ENCODE assay signal across 1 cellular context in the genomic region with DNA sequence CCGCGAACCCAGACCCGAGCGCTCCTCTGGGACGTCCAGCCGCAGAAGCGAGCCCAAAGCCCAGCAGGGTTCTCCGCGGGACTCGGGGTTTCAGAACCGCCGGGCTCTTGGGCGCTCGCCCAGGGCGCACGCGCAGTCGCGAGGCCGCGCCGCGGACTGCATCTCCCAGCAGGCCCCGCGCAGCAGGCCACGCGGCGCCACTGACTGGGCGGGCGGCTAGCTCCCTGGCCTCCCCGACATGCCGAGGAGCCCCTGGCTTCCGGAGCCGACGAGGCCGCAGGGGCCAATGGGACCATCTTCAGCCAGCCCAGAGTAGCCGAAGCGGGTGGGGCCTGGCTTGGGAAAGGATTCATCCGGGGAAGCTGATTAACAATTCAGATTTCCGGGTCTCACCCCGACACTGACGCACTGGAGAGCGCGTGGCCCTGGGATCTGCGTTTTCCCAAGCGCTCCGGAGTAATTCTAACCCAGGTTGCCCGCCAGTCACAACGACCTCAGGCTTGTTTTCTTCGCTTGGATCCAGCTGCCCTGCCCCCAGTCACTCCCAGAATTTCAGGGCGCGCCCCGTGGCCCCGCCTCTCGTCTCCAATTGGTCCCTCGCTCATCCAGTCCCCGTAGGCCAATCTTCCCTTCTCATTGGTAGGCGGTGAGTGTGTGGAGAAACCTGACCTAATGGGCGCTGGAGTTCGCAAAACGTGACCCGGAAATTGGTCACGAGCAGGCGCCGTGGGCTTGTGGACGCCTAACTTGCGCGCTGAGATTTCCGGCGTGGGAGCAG.
TF ChIP-seq lines count a peak whose summit lies in the region.

A gene (plus strand): TSS at position 745 of the 778 bp plus-strand sequence. CDS start 328 bp downstream, outside the sequence.

TF ChIP-seq in HepG2, 621 proteins besides CTCF, POLR2A, EP300 and RAD21 (continued from another document and continues in another):
- TF ChIP-seq, protein P1, sequence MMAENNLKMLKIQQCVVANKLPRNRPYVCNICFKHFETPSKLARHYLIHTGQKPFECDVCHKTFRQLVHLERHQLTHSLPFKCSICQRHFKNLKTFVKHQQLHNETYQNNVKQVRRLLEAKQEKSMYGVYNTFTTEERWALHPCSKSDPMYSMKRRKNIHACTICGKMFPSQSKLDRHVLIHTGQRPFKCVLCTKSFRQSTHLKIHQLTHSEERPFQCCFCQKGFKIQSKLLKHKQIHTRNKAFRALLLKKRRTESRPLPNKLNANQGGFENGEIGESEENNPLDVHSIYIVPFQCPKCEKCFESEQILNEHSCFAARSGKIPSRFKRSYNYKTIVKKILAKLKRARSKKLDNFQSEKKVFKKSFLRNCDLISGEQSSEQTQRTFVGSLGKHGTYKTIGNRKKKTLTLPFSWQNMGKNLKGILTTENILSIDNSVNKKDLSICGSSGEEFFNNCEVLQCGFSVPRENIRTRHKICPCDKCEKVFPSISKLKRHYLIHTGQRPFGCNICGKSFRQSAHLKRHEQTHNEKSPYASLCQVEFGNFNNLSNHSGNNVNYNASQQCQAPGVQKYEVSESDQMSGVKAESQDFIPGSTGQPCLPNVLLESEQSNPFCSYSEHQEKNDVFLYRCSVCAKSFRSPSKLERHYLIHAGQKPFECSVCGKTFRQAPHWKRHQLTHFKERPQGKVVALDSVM (CRISPR knock-in tag; IDR thresholded peaks at IDR 0.05): peak; percentile 35; the same call in 1 of the 2 replicates
- TF ChIP-seq RAD51 (IDR thresholded peaks at IDR 0.05; ENCODE audit: borderline replicate concordance) (peak; percentile 45; the same call in 1 of the 2 replicates), EED (CRISPR knock-in tag; IDR thresholded peaks at IDR 0.05) (peak; percentile 76; the same call in 1 of the 2 replicates), KLF16 (CRISPR knock-in tag; IDR thresholded peaks at IDR 0.05) (peak in 1 of 2 experiments; percentile 31; a peak in 1 of 4 replicates), FOXP1 (IDR thresholded peaks at IDR 0.05) (no peak), FOXP1 (CRISPR knock-in tag; IDR thresholded peaks at IDR 0.05) (peak; percentile 36; the same call in 1 of the 2 replicates), ZNF816 (CRISPR knock-in tag; IDR thresholded peaks at IDR 0.05; ENCODE audit: borderline replicate concordance) (peak; percentile 44; the same call in 1 of the 2 replicates), JUND (CRISPR knock-in tag; IDR thresholded peaks at IDR 0.05) (peak; percentile 50; the same call in 1 of the 2 replicates), RXRA (CRISPR knock-in tag; IDR thresholded peaks at IDR 0.05) (0 out of 2 replicates have a peak, but pooled peaks have one; percentile 20), ZFY (CRISPR knock-in tag; IDR thresholded peaks at IDR 0.05) (peak; percentile 93), FOXA1 (IDR thresholded peaks at IDR 0.05) (no peak), FOXA1 (CRISPR knock-in tag; IDR thresholded peaks at IDR 0.05) (0 out of 2 replicates have a peak, but pooled peaks have one; percentile 15), HOXD1 (CRISPR knock-in tag; IDR thresholded peaks at IDR 0.05) (no peak; the same call in 1 of the 2 replicates), REL (CRISPR knock-in tag; conservative IDR thresholded peaks at IDR 0.05) (no peak), KLF12 (CRISPR knock-in tag; IDR thresholded peaks at IDR 0.05; ENCODE audit: borderline replicate concordance) (0 out of 2 replicates have a peak, but pooled peaks have one; percentile 85), SNRNP70 (IDR thresholded peaks at IDR 0.05; ENCODE audit: low read depth, low read length) (no peak), ZNF343 (CRISPR knock-in tag; IDR thresholded peaks at IDR 0.05) (0 out of 2 replicates have a peak, but pooled peaks have one; percentile 48), ZZZ3 (CRISPR knock-in tag; IDR thresholded peaks at IDR 0.05; ENCODE audit: borderline replicate concordance) (0 out of 2 replicates have a peak, but pooled peaks have one; percentile 73)
- TF ChIP-seq, protein P2, sequence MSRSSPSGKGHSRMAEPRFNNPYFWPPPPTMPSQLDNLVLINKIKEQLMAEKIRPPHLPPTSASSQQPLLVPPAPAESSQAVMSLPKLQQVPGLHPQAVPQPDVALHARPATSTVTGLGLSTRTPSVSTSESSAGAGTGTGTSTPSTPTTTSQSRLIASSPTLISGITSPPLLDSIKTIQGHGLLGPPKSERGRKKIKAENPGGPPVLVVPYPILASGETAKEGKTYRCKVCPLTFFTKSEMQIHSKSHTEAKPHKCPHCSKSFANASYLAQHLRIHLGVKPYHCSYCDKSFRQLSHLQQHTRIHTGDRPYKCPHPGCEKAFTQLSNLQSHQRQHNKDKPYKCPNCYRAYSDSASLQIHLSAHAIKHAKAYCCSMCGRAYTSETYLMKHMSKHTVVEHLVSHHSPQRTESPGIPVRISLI (CRISPR knock-in tag; IDR thresholded peaks at IDR 0.05; ENCODE audit: borderline replicate concordance): peak; percentile 9; the same call in 1 of the 2 replicates
- TF ChIP-seq, protein P3, sequence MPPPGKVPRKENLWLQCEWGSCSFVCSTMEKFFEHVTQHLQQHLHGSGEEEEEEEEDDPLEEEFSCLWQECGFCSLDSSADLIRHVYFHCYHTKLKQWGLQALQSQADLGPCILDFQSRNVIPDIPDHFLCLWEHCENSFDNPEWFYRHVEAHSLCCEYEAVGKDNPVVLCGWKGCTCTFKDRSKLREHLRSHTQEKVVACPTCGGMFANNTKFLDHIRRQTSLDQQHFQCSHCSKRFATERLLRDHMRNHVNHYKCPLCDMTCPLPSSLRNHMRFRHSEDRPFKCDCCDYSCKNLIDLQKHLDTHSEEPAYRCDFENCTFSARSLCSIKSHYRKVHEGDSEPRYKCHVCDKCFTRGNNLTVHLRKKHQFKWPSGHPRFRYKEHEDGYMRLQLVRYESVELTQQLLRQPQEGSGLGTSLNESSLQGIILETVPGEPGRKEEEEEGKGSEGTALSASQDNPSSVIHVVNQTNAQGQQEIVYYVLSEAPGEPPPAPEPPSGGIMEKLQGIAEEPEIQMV (CRISPR knock-in tag; IDR thresholded peaks at IDR 0.05; ENCODE audit: low read depth): peak; percentile 79; the same call in 1 of the 2 replicates
- TF ChIP-seq, protein P4, sequence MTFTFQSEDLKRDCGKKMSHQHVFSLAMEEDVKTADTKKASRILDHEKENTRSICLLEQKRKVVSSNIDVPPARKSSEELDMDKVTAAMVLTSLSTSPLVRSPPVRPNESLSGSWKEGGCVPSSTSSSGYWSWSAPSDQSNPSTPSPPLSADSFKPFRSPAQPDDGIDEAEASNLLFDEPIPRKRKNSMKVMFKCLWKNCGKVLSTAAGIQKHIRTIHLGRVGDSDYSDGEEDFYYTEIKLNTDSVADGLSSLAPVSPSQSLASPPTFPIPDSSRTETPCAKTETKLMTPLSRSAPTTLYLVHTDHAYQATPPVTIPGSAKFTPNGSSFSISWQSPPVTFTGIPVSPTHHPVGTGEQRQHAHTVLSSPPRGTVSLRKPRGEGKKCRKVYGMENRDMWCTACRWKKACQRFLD (CRISPR knock-in tag; IDR thresholded peaks at IDR 0.05; ENCODE audit: borderline replicate concordance): peak; percentile 73; the same call in 1 of the 2 replicates
- TF ChIP-seq, protein P5, sequence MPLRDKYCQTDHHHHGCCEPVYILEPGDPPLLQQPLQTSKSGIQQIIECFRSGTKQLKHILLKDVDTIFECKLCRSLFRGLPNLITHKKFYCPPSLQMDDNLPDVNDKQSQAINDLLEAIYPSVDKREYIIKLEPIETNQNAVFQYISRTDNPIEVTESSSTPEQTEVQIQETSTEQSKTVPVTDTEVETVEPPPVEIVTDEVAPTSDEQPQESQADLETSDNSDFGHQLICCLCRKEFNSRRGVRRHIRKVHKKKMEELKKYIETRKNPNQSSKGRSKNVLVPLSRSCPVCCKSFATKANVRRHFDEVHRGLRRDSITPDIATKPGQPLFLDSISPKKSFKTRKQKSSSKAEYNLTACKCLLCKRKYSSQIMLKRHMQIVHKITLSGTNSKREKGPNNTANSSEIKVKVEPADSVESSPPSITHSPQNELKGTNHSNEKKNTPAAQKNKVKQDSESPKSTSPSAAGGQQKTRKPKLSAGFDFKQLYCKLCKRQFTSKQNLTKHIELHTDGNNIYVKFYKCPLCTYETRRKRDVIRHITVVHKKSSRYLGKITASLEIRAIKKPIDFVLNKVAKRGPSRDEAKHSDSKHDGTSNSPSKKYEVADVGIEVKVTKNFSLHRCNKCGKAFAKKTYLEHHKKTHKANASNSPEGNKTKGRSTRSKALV (CRISPR knock-in tag; IDR thresholded peaks at IDR 0.05): 0 out of 2 replicates have a peak, but pooled peaks have one; percentile 12
- TF ChIP-seq, protein P6, sequence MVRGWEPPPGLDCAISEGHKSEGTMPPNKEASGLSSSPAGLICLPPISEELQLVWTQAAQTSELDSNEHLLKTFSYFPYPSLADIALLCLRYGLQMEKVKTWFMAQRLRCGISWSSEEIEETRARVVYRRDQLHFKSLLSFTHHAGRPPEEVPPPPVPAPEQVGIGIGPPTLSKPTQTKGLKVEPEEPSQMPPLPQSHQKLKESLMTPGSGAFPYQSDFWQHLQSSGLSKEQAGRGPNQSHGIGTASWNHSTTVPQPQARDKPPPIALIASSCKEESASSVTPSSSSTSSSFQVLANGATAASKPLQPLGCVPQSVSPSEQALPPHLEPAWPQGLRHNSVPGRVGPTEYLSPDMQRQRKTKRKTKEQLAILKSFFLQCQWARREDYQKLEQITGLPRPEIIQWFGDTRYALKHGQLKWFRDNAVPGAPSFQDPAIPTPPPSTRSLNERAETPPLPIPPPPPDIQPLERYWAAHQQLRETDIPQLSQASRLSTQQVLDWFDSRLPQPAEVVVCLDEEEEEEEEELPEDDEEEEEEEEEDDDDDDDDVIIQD (CRISPR knock-in tag; IDR thresholded peaks at IDR 0.05; ENCODE audit: low read depth): 0 out of 2 replicates have a peak, but pooled peaks have one; percentile 16
- TF ChIP-seq, protein P7, sequence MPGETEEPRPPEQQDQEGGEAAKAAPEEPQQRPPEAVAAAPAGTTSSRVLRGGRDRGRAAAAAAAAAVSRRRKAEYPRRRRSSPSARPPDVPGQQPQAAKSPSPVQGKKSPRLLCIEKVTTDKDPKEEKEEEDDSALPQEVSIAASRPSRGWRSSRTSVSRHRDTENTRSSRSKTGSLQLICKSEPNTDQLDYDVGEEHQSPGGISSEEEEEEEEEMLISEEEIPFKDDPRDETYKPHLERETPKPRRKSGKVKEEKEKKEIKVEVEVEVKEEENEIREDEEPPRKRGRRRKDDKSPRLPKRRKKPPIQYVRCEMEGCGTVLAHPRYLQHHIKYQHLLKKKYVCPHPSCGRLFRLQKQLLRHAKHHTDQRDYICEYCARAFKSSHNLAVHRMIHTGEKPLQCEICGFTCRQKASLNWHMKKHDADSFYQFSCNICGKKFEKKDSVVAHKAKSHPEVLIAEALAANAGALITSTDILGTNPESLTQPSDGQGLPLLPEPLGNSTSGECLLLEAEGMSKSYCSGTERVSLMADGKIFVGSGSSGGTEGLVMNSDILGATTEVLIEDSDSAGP (CRISPR knock-in tag; IDR thresholded peaks at IDR 0.05; ENCODE audit: borderline replicate concordance): peak; percentile 72; the same call in 1 of the 2 replicates
- TF ChIP-seq, protein P8, sequence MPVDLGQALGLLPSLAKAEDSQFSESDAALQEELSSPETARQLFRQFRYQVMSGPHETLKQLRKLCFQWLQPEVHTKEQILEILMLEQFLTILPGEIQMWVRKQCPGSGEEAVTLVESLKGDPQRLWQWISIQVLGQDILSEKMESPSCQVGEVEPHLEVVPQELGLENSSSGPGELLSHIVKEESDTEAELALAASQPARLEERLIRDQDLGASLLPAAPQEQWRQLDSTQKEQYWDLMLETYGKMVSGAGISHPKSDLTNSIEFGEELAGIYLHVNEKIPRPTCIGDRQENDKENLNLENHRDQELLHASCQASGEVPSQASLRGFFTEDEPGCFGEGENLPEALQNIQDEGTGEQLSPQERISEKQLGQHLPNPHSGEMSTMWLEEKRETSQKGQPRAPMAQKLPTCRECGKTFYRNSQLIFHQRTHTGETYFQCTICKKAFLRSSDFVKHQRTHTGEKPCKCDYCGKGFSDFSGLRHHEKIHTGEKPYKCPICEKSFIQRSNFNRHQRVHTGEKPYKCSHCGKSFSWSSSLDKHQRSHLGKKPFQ (CRISPR knock-in tag; IDR thresholded peaks at IDR 0.05; ENCODE audit: insufficient replicate concordance): peak; percentile 77
- TF ChIP-seq, protein P9, sequence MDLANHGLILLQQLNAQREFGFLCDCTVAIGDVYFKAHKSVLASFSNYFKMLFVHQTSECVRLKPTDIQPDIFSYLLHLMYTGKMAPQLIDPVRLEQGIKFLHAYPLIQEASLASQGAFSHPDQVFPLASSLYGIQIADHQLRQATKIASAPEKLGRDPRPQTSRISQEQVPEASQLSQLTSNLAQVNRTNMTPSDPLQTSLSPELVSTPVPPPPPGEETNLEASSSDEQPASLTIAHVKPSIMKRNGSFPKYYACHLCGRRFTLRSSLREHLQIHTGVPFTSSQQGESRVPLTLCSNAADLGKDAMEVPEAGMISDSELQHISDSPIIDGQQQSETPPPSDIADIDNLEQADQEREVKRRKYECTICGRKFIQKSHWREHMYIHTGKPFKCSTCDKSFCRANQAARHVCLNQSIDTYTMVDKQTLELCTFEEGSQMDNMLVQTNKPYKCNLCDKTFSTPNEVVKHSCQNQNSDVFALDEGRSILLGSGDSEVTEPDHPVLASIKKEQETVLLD (CRISPR knock-in tag; IDR thresholded peaks at IDR 0.05; ENCODE audit: low read depth): no peak; the same call in 1 of the 2 replicates
- TF ChIP-seq, protein P10, sequence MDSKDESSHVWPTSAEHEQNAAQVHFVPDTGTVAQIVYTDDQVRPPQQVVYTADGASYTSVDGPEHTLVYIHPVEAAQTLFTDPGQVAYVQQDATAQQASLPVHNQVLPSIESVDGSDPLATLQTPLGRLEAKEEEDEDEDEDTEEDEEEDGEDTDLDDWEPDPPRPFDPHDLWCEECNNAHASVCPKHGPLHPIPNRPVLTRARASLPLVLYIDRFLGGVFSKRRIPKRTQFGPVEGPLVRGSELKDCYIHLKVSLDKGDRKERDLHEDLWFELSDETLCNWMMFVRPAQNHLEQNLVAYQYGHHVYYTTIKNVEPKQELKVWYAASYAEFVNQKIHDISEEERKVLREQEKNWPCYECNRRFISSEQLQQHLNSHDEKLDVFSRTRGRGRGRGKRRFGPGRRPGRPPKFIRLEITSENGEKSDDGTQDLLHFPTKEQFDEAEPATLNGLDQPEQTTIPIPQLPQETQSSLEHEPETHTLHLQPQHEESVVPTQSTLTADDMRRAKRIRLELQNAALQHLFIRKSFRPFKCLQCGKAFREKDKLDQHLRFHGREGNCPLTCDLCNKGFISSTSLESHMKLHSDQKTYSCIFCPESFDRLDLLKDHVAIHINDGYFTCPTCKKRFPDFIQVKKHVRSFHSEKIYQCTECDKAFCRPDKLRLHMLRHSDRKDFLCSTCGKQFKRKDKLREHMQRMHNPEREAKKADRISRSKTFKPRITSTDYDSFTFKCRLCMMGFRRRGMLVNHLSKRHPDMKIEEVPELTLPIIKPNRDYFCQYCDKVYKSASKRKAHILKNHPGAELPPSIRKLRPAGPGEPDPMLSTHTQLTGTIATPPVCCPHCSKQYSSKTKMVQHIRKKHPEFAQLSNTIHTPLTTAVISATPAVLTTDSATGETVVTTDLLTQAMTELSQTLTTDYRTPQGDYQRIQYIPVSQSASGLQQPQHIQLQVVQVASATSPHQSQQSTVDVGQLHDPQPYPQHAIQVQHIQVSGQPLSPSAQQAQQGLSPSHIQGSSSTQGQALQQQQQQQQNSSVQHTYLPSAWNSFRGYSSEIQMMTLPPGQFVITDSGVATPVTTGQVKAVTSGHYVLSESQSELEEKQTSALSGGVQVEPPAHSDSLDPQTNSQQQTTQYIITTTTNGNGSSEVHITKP (CRISPR knock-in tag; IDR thresholded peaks at IDR 0.05; ENCODE audit: low read depth): 0 out of 2 replicates have a peak, but pooled peaks have one; percentile 17
